Comparison of ENCODE assay signal across 8 cellular contexts in genomic region chr15:84598250-84598649, GRCh38. TPM values are rescaled to one million over a fixed set of nuclear protein-coding genes. Genes with fewer than 3 reads are reported as not detected.
DNase-seq lines count a peak whose midpoint lies in the region; ATAC-seq and FAIRE-seq lines count a peak whose summit lies in the region.

No MANE protein-coding gene starts in this region.

- peak overlapping the region; percentile 80 to 86 (median 83) for H3K27ac Mint-ChIP-seq in immature natural killer cell

- peak; percentile 50 for ATAC-seq in HG03064 (IDR thresholded peaks at IDR 0.05; ENCODE audit: low read depth, unreplicated experiment)

- peaks cover 0 to 10% (median 10%) of the 10 kb centered on the region in 3 donors for H3K27me3 Mint-ChIP-seq in immature natural killer cell (ENCODE audit: low read depth in 3 of 3)

- H3K4me3 Mint-ChIP-seq in immature natural killer cell: peak overlapping the region; percentile 49 to 96 (median 62)

- H3K9me3 Mint-ChIP-seq in immature natural killer cell: no peaks in the 10 kb centered on the region

- no peaks in the 10 kb centered on the region for H3K36me3 Mint-ChIP-seq in immature natural killer cell

- DNase-seq in NK-92 treated with Interleukin-12 subunit alpha and Interleukin-12 subunit beta, amount 100 ng/mL, for 24 hours (lab: John Stamatoyannopoulos, UW): peak; percentile 11
- DNase-seq in NK-92 (lab: John Stamatoyannopoulos, UW; ENCODE audit: unreplicated experiment): no peak
- DNase-seq in SKM-1 treated with dmso at 0.1 percent for 144 hours (lab: John Stamatoyannopoulos, UW; ENCODE audit: unreplicated experiment): peak; percentile 97
- DNase-seq in immature natural killer cell: peak; percentile 40 to 53 (median 46)
- DNase-seq in urothelium cell line (ENCODE audit: low spot score): no peak
- no peak for DNase-seq in NCI-H1417 treated with DMSO at 0.1 percent for 48 hours (lab: John Stamatoyannopoulos, UW)
- no peak for DNase-seq in cortex of kidney (lab: John Stamatoyannopoulos, UW)

- H3K4me1 Mint-ChIP-seq in immature natural killer cell: peaks cover 36 to 37% of the 10 kb centered on the region in 2 donors

- FAIRE-seq in urothelium cell line (lab: Jason Lieb, UNC): no peak

RNA-seq across cellular contexts. Expression of gene ZSCAN2, which starts 2.6 kb away (rescaled TPM):
- 10 to 100 TPM in 1 of 3 donors, 1 to 10 TPM in 2; 5.8 to 14.7 (median 6.8) TPM for polyA plus RNA-seq in immature natural killer cell

RNA-seq across cellular contexts. Expression of gene WDR73, which starts 55.8 kb away (rescaled TPM):
- 10 to 100 TPM; 11.4 to 22.5 (median 17.0) TPM for polyA plus RNA-seq in immature natural killer cell

RNA-seq across cellular contexts. Expression of gene NMB, which starts 59.7 kb away (rescaled TPM):
- 10 to 100 TPM in 1 of 3 donors, 1 to 10 TPM in 2; 3.2 to 10.8 (median 10.0) TPM for polyA plus RNA-seq in immature natural killer cell

Comparison
In these comparisons a context has a peak if more than half of its experiments do, and no peak if none do; other contexts are left out.
1. DNase-seq: peak in NK-92 treated with Interleukin-12 subunit alpha and Interleukin-12 subunit beta, amount 100 ng/mL, for 24 hours (single experiment), SKM-1 treated with dmso at 0.1 percent for 144 hours (single experiment) and immature natural killer cell (3 of 3); none in NK-92 (single experiment), urothelium cell line (single experiment), NCI-H1417 treated with DMSO at 0.1 percent for 48 hours (single experiment) and cortex of kidney (single experiment).